2 cellular contexts compared by ENCODE assay signal in the genomic region with DNA sequence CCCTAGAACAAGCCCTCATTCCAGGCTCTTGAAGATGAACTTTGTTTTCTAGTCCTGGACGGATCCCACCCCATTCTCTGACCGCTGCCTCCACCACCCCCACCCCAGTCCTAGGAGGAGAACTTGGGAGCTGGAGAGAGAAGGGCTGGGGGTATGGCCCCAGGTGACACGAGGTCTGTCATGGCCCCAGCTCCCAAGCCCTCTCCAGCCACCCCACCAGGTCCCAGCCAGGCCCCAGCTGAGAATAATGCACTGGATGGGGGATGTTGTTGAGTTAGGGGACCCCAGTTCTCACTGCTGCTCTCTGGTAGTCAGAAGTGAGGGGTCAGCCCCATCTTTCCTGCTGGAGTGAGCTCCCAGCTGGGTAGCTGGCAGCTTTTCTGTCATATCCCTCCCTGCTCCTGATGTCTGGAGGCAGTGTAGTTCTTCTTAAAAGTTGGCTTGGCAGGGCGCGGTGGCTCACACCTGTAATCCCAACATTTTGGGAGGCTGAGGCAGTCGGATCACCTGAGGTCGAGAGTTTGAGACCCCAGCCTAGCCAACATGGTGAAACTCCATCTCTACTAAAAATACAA.
TF ChIP-seq lines count a peak whose summit lies in the region.

No MANE protein-coding gene starts in this region.

TF ChIP-seq in SK-N-SH, 30 proteins besides CTCF, POLR2A, EP300 and RAD21:
- TF ChIP-seq, protein P1, sequence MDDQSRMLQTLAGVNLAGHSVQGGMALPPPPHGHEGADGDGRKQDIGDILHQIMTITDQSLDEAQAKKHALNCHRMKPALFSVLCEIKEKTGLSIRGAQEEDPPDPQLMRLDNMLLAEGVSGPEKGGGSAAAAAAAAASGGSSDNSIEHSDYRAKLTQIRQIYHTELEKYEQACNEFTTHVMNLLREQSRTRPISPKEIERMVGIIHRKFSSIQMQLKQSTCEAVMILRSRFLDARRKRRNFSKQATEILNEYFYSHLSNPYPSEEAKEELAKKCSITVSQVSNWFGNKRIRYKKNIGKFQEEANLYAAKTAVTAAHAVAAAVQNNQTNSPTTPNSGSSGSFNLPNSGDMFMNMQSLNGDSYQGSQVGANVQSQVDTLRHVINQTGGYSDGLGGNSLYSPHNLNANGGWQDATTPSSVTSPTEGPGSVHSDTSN (IDR thresholded peaks at IDR 0.05): no peak
- TF ChIP-seq RFX5 (IDR thresholded peaks at IDR 0.05; ENCODE audit: low read length): no peak
- no peak for TF ChIP-seq IRF3 (IDR thresholded peaks at IDR 0.05; ENCODE audit: low read depth, low read length)
- no peak for TF ChIP-seq JUND (IDR thresholded peaks at IDR 0.05)
- no peak for TF ChIP-seq RXRA (IDR thresholded peaks at IDR 0.05; ENCODE audit: borderline replicate concordance, low read depth)
- TF ChIP-seq GATA2 (CRISPR knock-in tag; IDR thresholded peaks at IDR 0.05): no peak
- TF ChIP-seq GABPA (IDR thresholded peaks at IDR 0.05; ENCODE audit: low read depth): no peak
- TF ChIP-seq CHD2 (IDR thresholded peaks at IDR 0.05; ENCODE audit: low read length, partially characterized antibody): no peak
- no peak for TF ChIP-seq FOXJ3 (CRISPR knock-in tag; IDR thresholded peaks at IDR 0.05)
- no peak for TF ChIP-seq SMC3 (IDR thresholded peaks at IDR 0.05; ENCODE audit: low read depth, low read length)
TF ChIP-seq in SK-N-SH: peak in this region for 0.

TF ChIP-seq in SK-N-SH treated with all-trans-retinoic acid at 6 μM for 48 hours, 23 proteins besides CTCF, POLR2A, EP300 and RAD21:
- TF ChIP-seq CSDC2 (CRISPR knock-in tag; IDR thresholded peaks at IDR 0.05): no peak
